In genomic region chr1:244901400-244901799, GRCh38 we compare ENCODE assay signal across 1 cellular context.
TF ChIP-seq lines count a peak whose summit lies in the region.

No MANE protein-coding gene starts in this region.

TF ChIP-seq in IMR-90, 13 proteins besides CTCF, POLR2A, EP300 and RAD21 (continued from another document):
- TF ChIP-seq RCOR1 (IDR thresholded peaks at IDR 0.05; ENCODE audit: insufficient replicate concordance, low read length) (no peak), CHD1 (IDR thresholded peaks at IDR 0.05; ENCODE audit: low read depth, low read length) (no peak), SMC3 (IDR thresholded peaks at IDR 0.05; ENCODE audit: low read depth, low read length) (no peak), MAZ (IDR thresholded peaks at IDR 0.05; ENCODE audit: borderline replicate concordance, low read depth, low read length) (no peak), FOS (IDR thresholded peaks at IDR 0.05; ENCODE audit: low read depth, low read length) (no peak)
- TF ChIP-seq, protein P1, sequence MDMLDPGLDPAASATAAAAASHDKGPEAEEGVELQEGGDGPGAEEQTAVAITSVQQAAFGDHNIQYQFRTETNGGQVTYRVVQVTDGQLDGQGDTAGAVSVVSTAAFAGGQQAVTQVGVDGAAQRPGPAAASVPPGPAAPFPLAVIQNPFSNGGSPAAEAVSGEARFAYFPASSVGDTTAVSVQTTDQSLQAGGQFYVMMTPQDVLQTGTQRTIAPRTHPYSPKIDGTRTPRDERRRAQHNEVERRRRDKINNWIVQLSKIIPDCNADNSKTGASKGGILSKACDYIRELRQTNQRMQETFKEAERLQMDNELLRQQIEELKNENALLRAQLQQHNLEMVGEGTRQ (IDR thresholded peaks at IDR 0.05; ENCODE audit: low read depth, low read length), result no peak
TF ChIP-seq in IMR-90: peak in this region for 0.
